ENCODE assay signal across 16 cellular contexts in the genomic region with DNA sequence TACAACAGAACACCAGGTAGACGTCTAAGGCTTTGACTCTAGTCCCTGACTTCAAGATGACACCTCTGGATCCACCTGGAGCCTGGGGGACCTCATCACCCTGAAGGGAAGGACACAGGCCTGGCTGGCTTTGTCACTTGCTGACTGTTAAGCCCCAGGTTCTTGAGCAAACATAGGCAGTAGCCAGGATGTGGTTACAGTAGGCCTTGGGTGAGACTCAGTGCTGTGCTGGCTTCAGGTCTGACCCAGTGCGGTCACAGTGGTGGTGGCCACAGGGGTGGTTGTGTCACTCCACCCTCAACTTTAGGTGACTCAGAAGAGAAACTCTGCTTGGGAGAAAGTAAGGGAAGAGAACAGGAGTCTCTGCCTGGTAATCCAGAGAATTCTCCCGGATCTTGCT.
"Had no signal": no experiment of that assay in that cellular context is flagged by ENCODE, and none has a peak within 500 bp of the region (broad histone marks: within the 10 kb centered on the region; RNA-seq: fewer than 3 reads in every experiment).

No MANE protein-coding gene starts in this region.

- ATAC-seq: activated CD8-positive, alpha-beta T cell treated with anti-CD3 and anti-CD28 coated beads, Interleukin-2, amount 10 ng/mL, durations not matched to agents 7 days and 5 days; body of pancreas; left lobe of liver; naive thymus-derived CD8-positive, alpha-beta T cell; stimulated activated naive CD8-positive, alpha-beta T cell treated with anti-CD3 and anti-CD28 coated beads, Interleukin-15, Interleukin-2, amounts not matched to agents 100 U/mL and 50 U/mL, for 24 hours had no signal

- H3K27ac ChIP-seq: body of pancreas, prostate gland, tibial artery, WERI-Rb-1 had no signal

- H3K27me3 ChIP-seq: body of pancreas had no signal

- DNase-seq: activated CD4-positive, alpha-beta T cell treated with anti-CD3 and anti-CD28 coated beads, Interleukin-2, amount 10 ng/mL, durations not matched to agents 7 days and 5 days; activated CD4-positive, CD25-positive, alpha-beta regulatory T cell treated with anti-CD3 and anti-CD28 coated beads, Interleukin-2, amount 50 U/mL, for 72 hours; activated CD8-positive, alpha-beta T cell treated with anti-CD3 and anti-CD28 coated beads, Interleukin-2, amount 10 ng/mL, durations not matched to agents 7 days and 5 days; activated gamma-delta T cell; anterior cingulate cortex; body of pancreas; effector CD4-positive, alpha-beta T cell; kidney; naive thymus-derived CD8-positive, alpha-beta T cell; stimulated activated CD4-positive, alpha-beta T cell treated with anti-CD3 and anti-CD28 coated beads, Interleukin-4, amount 100 ng/mL, for 4 hours; stimulated activated naive CD8-positive, alpha-beta T cell treated with anti-CD3 and anti-CD28 coated beads, Interleukin-15, Interleukin-2, amounts not matched to agents 100 U/mL and 50 U/mL, for 24 hours; tibial artery; WERI-Rb-1 had no signal

- H3K9me3 ChIP-seq: body of pancreas, prostate gland, tibial artery had no signal

- H3K36me3 ChIP-seq: prostate gland, tibial artery, WERI-Rb-1 had no signal

- H3K4me1 ChIP-seq: body of pancreas, prostate gland, tibial artery had no signal

- H3K4me3 ChIP-seq: body of pancreas, lung, prostate gland, tibial artery had no signal
